8 cellular contexts compared by ENCODE assay signal in the genomic region with DNA sequence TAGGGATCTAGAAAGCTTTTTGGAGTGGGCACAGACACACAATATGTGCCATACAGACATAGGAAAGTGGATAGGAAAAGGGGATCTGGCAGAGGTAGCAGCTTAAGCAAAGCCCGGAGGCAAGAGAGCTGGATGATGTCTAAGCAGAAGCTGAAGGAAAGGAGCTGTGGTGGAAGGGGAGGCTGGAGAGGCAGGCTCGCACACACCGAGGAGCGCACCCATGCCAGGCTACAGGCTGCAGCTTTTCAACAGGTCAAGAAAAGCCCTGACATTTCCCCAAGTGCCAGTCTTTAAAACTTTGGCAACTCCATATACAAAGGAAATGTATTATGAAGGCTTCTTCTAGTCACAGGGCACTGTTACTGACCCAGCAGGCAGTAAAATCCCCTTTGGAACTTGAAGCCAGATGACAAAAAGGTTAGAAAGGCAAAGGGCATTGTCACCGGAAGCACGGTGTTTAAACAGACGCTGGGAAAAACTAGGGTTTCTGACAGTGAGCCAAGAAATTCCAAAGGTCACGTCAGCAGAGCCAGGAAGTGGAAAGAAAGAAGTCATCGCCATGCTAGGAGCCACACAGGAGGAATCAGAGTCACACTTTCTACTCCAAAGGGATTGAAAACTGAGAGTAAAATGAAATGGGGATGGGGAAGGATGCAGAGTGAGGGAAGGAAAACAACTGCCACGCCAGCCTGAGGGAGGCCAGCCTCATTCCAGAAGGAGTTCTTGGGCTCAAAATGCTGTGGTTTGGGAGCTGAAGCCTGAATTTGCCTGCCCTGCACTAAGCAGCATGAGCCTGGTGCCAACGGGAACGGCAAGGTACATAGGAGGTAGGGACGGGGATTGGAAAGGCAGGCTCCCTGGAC.
DNase-seq lines count a peak whose midpoint lies in the region; ATAC-seq and TF ChIP-seq lines count a peak whose summit lies in the region.

No MANE protein-coding gene starts in this region.

- no peaks in the 10 kb centered on the region for H3K36me3 ChIP-seq in HEK293 (ENCODE audit: control insufficient read depth in 2 of 2, insufficient read depth in 1 of 2, low read length in 2 of 2)
- H3K36me3 ChIP-seq in adrenal gland (replicated peaks in 1 of 2): no peaks in the 10 kb centered on the region
- H3K36me3 ChIP-seq in stomach smooth muscle (ENCODE audit: control insufficient read depth in 2 of 2, insufficient read depth in 2 of 2, low read length in 2 of 2): no peaks in the 10 kb centered on the region

- TF ChIP-seq CTCF in HEK293 (tag by site-specific recombination; IDR thresholded peaks at IDR 0.05): no peak
- no peak for TF ChIP-seq CTCF in adrenal gland (IDR thresholded peaks at IDR 0.05)

- peak; percentile 30 to 73 (median 42) for DNase-seq in adrenal gland
- DNase-seq in iPS-NIHi11 (ENCODE audit: low spot score): peak; percentile 29
- DNase-seq in stimulated activated CD8-positive, alpha-beta memory T cell treated with anti-CD3 and anti-CD28 coated beads, Interleukin-4, amount 100 ng/mL, for 48 hours: no peak
- DNase-seq in activated CD8-positive, alpha-beta memory T cell treated with anti-CD3 and anti-CD28 coated beads, Interleukin-2, amount 50 U/mL, for 48 hours: no peak

- H3K9ac ChIP-seq in stomach smooth muscle (ENCODE audit: low read length in 2 of 2): peak overlapping the region in 1 of 2 donors; percentile 42

- no peaks in the 10 kb centered on the region for H3K9me3 ChIP-seq in HEK293 (ENCODE audit: control insufficient read depth, insufficient read depth, low read depth, low read length)
- H3K9me3 ChIP-seq in adrenal gland (replicated peaks in 1 of 3): no peaks in the 10 kb centered on the region
- H3K9me3 ChIP-seq in stomach smooth muscle (ENCODE audit: control insufficient read depth in 2 of 2, low read length in 2 of 2): no peaks in the 10 kb centered on the region

- CTCF ChIA-PET in HEK293 (lab: Yijun Ruan, JAX): interaction anchor here (0.5 to 1.0 kb wide), 2 partner anchors 51 to 447 kb away, joined by 3 read pairs; no protein-coding TSS in a partner anchor

- TF ChIP-seq POLR2A in adrenal gland (IDR thresholded peaks at IDR 0.05): no peak

- H3K4me1 ChIP-seq in HEK293 (ENCODE audit: control insufficient read depth, insufficient read depth, low read length): peaks cover 10% of the 10 kb centered on the region
- H3K4me1 ChIP-seq in adrenal gland (replicated peaks in 1 of 2): peaks cover 6 to 11% of the 10 kb centered on the region in 2 donors
- peaks cover 20% of the 10 kb centered on the region for H3K4me1 ChIP-seq in stomach smooth muscle (ENCODE audit: control insufficient read depth, insufficient read depth, low read length)

- ATAC-seq in GM21723 (IDR thresholded peaks at IDR 0.05; ENCODE audit: unreplicated experiment) (no peak), GM21529 (IDR thresholded peaks at IDR 0.05; ENCODE audit: unreplicated experiment) (no peak)

- no peaks in the 10 kb centered on the region for H3K27me3 ChIP-seq in adrenal gland
- no peaks in the 10 kb centered on the region for H3K27me3 ChIP-seq in stomach smooth muscle (ENCODE audit: control insufficient read depth in 1 of 2, insufficient read depth in 2 of 2, low read length in 2 of 2)

- H3K27ac ChIP-seq in HEK293 (ENCODE audit: extremely low read depth, low read depth, low read length) (peak overlapping the region; percentile 59; the same call in 1 of the 2 replicates), adrenal gland (peak overlapping the region in 3 of 5 donors; percentile 26 to 82 (median 64)), stomach smooth muscle (ENCODE audit: low read length) (peak overlapping the region; percentile 64)

- 28 to 35% (median 30%) methylated on average over 13 of the region's 13 CpGs for WGBS in adrenal gland, 4 donors

- POLR2A ChIA-PET in HEK293 (lab: Yijun Ruan, JAX): interaction anchor here (1.9 kb wide), 1 partner anchor 119 kb away, joined by 4 read pairs; the partner anchor contains the start of gene SEPTIN11

- intact Hi-C loops in adrenal gland (cut with DNase I): no loop called here

- H3K4me3 ChIP-seq in HEK293 (ENCODE audit: low read depth, low read length): no peak overlapping the region
- H3K4me3 ChIP-seq in adrenal gland: peak overlapping the region in 1 of 4 donors; percentile 29
- peak overlapping the region in 1 of 2 donors; percentile 54 for H3K4me3 ChIP-seq in stomach smooth muscle (ENCODE audit: low read length in 2 of 2)

TF ChIP-seq in HEK293, 187 proteins besides CTCF, POLR2A, EP300 and RAD21 (continues in another document):
- peak; percentile 45; the same call in 1 of the 2 replicates for TF ChIP-seq ZNF366 (tag by site-specific recombination; conservative IDR thresholded peaks at IDR 0.05)
- TF ChIP-seq, protein P1, sequence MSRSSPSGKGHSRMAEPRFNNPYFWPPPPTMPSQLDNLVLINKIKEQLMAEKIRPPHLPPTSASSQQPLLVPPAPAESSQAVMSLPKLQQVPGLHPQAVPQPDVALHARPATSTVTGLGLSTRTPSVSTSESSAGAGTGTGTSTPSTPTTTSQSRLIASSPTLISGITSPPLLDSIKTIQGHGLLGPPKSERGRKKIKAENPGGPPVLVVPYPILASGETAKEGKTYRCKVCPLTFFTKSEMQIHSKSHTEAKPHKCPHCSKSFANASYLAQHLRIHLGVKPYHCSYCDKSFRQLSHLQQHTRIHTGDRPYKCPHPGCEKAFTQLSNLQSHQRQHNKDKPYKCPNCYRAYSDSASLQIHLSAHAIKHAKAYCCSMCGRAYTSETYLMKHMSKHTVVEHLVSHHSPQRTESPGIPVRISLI (tag by site-specific recombination; IDR thresholded peaks at IDR 0.05): 0 out of 2 replicates have a peak, but pooled peaks have one; percentile 43
- no peak for TF ChIP-seq ZNF280D (tag by site-specific recombination; IDR thresholded peaks at IDR 0.05)
- TF ChIP-seq ZNF513 (tag by site-specific recombination; IDR thresholded peaks at IDR 0.05): no peak
- peak; percentile 28 for TF ChIP-seq ZBTB20 (tag by site-specific recombination; IDR thresholded peaks at IDR 0.05)
- TF ChIP-seq ZNF302 (tag by site-specific recombination; IDR thresholded peaks at IDR 0.05; ENCODE audit: low read depth): no peak
- TF ChIP-seq ZNF121 (tag by site-specific recombination; IDR thresholded peaks at IDR 0.05): no peak
- TF ChIP-seq, protein P2, sequence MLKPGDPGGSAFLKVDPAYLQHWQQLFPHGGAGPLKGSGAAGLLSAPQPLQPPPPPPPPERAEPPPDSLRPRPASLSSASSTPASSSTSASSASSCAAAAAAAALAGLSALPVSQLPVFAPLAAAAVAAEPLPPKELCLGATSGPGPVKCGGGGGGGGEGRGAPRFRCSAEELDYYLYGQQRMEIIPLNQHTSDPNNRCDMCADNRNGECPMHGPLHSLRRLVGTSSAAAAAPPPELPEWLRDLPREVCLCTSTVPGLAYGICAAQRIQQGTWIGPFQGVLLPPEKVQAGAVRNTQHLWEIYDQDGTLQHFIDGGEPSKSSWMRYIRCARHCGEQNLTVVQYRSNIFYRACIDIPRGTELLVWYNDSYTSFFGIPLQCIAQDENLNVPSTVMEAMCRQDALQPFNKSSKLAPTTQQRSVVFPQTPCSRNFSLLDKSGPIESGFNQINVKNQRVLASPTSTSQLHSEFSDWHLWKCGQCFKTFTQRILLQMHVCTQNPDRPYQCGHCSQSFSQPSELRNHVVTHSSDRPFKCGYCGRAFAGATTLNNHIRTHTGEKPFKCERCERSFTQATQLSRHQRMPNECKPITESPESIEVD (tag by site-specific recombination; IDR thresholded peaks at IDR 0.05): peak; percentile 57; the same call in 1 of the 2 replicates
- peak; percentile 56 for TF ChIP-seq SCRT2 (tag by site-specific recombination; IDR thresholded peaks at IDR 0.05)
- TF ChIP-seq ZNF629 (tag by site-specific recombination; IDR thresholded peaks at IDR 0.05): peak; percentile 24; the same call in 1 of the 2 replicates
- TF ChIP-seq ZNF10 (tag by site-specific recombination; IDR thresholded peaks at IDR 0.05): peak; percentile 36; the same call in 1 of the 2 replicates
- TF ChIP-seq ZBTB21 (tag by site-specific recombination; IDR thresholded peaks at IDR 0.05): 0 out of 2 replicates have a peak, but pooled peaks have one; percentile 21
- TF ChIP-seq ZNF335 (tag by site-specific recombination; conservative IDR thresholded peaks at IDR 0.05): peak; percentile 41; the same call in 1 of the 2 replicates

Comparison
In these comparisons a context has a peak if more than half of its experiments do, and no peak if none do; other contexts are left out.
1. DNase-seq: peak in adrenal gland (7 of 7) and iPS-NIHi11 (single experiment); none in stimulated activated CD8-positive, alpha-beta memory T cell treated with anti-CD3 and anti-CD28 coated beads, Interleukin-4, amount 100 ng/mL, for 48 hours (single experiment) and activated CD8-positive, alpha-beta memory T cell treated with anti-CD3 and anti-CD28 coated beads, Interleukin-2, amount 50 U/mL, for 48 hours (single experiment).
2. Peak in every context shown above with its lines, with median percentiles within 50 percentile points of each other: H3K27ac ChIP-seq.